Comparison of ENCODE assay signal across 8 cellular contexts in the genomic region with DNA sequence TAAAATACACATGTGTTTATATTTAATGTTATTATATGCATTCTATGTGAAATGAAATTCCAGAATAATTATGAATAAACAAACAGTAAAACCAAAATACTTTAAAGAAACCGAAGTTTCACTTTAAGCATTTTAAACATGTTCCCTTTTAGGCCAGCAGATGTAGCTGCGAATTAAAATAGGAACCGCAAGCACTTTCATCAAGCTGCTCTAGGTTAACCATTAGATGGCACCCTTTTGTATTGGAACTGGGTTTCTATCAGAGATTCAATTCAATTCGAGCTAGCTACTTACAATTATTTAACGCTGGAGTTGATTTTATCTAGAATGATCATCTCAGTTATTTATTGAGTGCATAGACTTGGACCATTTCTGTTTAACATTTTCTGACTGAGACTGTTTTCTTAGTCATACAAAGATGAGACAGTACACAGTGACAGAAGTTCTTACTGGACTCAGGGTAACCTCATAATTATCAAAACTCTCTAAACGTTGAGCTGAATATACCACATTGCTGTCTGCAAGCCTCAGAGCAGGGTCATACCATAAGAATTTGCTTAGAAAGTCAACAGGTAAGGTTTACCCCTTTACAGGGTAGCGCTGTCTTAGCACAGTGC. TPM values are rescaled to one million over a fixed set of nuclear protein-coding genes. Genes with fewer than 3 reads are reported as not detected.
DNase-seq lines count a peak whose midpoint lies in the region; ATAC-seq and TF ChIP-seq lines count a peak whose summit lies in the region.

No MANE protein-coding gene starts in this region.

- H3K4me3 Mint-ChIP-seq in activated CD8-positive, alpha-beta T cell treated with anti-CD3 and anti-CD28 coated beads for 36 hours: no peak overlapping the region
- no peak overlapping the region for H3K4me3 Mint-ChIP-seq in stimulated activated effector memory CD8-positive, alpha-beta T cell treated with anti-CD3 and anti-CD28 coated beads, Interleukin-12 subunit alpha, Interleukin-12 subunit beta, amount 100 ng/mL, for 72 hours

- peak; percentile 87 for ATAC-seq in GM18868 (IDR thresholded peaks at IDR 0.05; ENCODE audit: unreplicated experiment)
- ATAC-seq in HG03159 (IDR thresholded peaks at IDR 0.05; ENCODE audit: unreplicated experiment): peak; percentile 84
- ATAC-seq in activated CD8-positive, alpha-beta T cell treated with anti-CD3 and anti-CD28 coated beads for 36 hours: peak; percentile 93
- ATAC-seq in left cardiac atrium: peak; percentile 50 to 87
- peak; percentile 81 for ATAC-seq in stimulated activated effector memory CD8-positive, alpha-beta T cell treated with anti-CD3 and anti-CD28 coated beads, Interleukin-12 subunit alpha, Interleukin-12 subunit beta, amount 100 ng/mL, for 72 hours

- no peaks in the 10 kb centered on the region for H3K9me3 Mint-ChIP-seq in activated CD8-positive, alpha-beta T cell treated with anti-CD3 and anti-CD28 coated beads for 36 hours
- H3K9me3 Mint-ChIP-seq in stimulated activated effector memory CD8-positive, alpha-beta T cell treated with anti-CD3 and anti-CD28 coated beads, Interleukin-12 subunit alpha, Interleukin-12 subunit beta, amount 100 ng/mL, for 72 hours: no peaks in the 10 kb centered on the region

- peaks cover 16% of the 10 kb centered on the region for H3K36me3 Mint-ChIP-seq in activated CD8-positive, alpha-beta T cell treated with anti-CD3 and anti-CD28 coated beads for 36 hours (ENCODE audit: low read depth)
- H3K36me3 Mint-ChIP-seq in stimulated activated effector memory CD8-positive, alpha-beta T cell treated with anti-CD3 and anti-CD28 coated beads, Interleukin-12 subunit alpha, Interleukin-12 subunit beta, amount 100 ng/mL, for 72 hours: peaks cover 49% of the 10 kb centered on the region

- peaks cover 6% of the 10 kb centered on the region for H3K4me1 Mint-ChIP-seq in activated CD8-positive, alpha-beta T cell treated with anti-CD3 and anti-CD28 coated beads for 36 hours (ENCODE audit: low read depth)
- H3K4me1 Mint-ChIP-seq in stimulated activated effector memory CD8-positive, alpha-beta T cell treated with anti-CD3 and anti-CD28 coated beads, Interleukin-12 subunit alpha, Interleukin-12 subunit beta, amount 100 ng/mL, for 72 hours: peaks cover 11% of the 10 kb centered on the region

- H3K27me3 Mint-ChIP-seq in activated CD8-positive, alpha-beta T cell treated with anti-CD3 and anti-CD28 coated beads for 36 hours: no peaks in the 10 kb centered on the region

- CTCF ChIA-PET in activated CD8-positive, alpha-beta T cell treated with anti-CD3 and anti-CD28 coated beads for 36 hours (lab: Charles Lee): interaction anchor here (0.7 to 4.3 kb wide), 24 partner anchors 10 to 758 kb away, joined by 3 to 80 read pairs (median 4); partner anchors contain the start of gene TMEM242

- peak; percentile 53 for DNase-seq in AG08396 (ENCODE audit: low spot score)
- DNase-seq in activated CD8-positive, alpha-beta T cell treated with anti-CD3 and anti-CD28 coated beads for 36 hours: peak; percentile 32
- no peak for DNase-seq in left cardiac atrium
- no peak for DNase-seq in stimulated activated effector memory CD8-positive, alpha-beta T cell treated with anti-CD3 and anti-CD28 coated beads, Interleukin-12 subunit alpha, Interleukin-12 subunit beta, amount 100 ng/mL, for 72 hours (ENCODE audit: low spot score in 2 of 2)
- no peak for DNase-seq in NCI-H82 (lab: John Stamatoyannopoulos, UW)
- DNase-seq in NCI-H2107 treated with DMSO at 0.1 percent for 48 hours (lab: John Stamatoyannopoulos, UW; ENCODE audit: unreplicated experiment): no peak

- peak; percentile 90 for TF ChIP-seq CTCF in activated CD8-positive, alpha-beta T cell treated with anti-CD3 and anti-CD28 coated beads for 36 hours (IDR thresholded peaks at IDR 0.05)

- no peak overlapping the region for H3K27ac Mint-ChIP-seq in activated CD8-positive, alpha-beta T cell treated with anti-CD3 and anti-CD28 coated beads for 36 hours
- H3K27ac Mint-ChIP-seq in stimulated activated effector memory CD8-positive, alpha-beta T cell treated with anti-CD3 and anti-CD28 coated beads, Interleukin-12 subunit alpha, Interleukin-12 subunit beta, amount 100 ng/mL, for 72 hours: peak overlapping the region; percentile 7

- intact Hi-C loops in activated CD8-positive, alpha-beta T cell treated with anti-CD3 and anti-CD28 coated beads for 36 hours (cut with micrococcal nuclease): loop anchor here (2.0 to 10.0 kb wide), 2 partner anchors 280 to 352 kb away; no protein-coding TSS in a partner anchor
- intact Hi-C loops in left cardiac atrium (cut with DNase I): loop anchor here (2.0 to 10.0 kb wide), 4 partner anchors 60 to 352 kb away; no protein-coding TSS in a partner anchor

- POLR2A ChIA-PET in activated CD8-positive, alpha-beta T cell treated with anti-CD3 and anti-CD28 coated beads for 36 hours (lab: Charles Lee): interaction anchor here (0.6 to 1.3 kb wide), 2 partner anchors 8 to 355 kb away, joined by 3 to 4 read pairs; partner anchors contain the start of gene TMEM242

RNA-seq across cellular contexts. Expression of gene TMEM242, which starts 8.5 kb away (rescaled TPM):
- total RNA-seq in activated CD8-positive, alpha-beta T cell treated with anti-CD3 and anti-CD28 coated beads for 36 hours: 1 to 10 TPM; 7.8 to 8.0 TPM
- total RNA-seq in left cardiac atrium: 10 to 100 TPM; 12.4 to 14.5 TPM

Comparison
In these comparisons a context has a peak if more than half of its experiments do, and no peak if none do; other contexts are left out.
1. DNase-seq: peak in AG08396 (single experiment) and activated CD8-positive, alpha-beta T cell treated with anti-CD3 and anti-CD28 coated beads for 36 hours (single experiment); none in left cardiac atrium (single experiment), stimulated activated effector memory CD8-positive, alpha-beta T cell treated with anti-CD3 and anti-CD28 coated beads, Interleukin-12 subunit alpha, Interleukin-12 subunit beta, amount 100 ng/mL, for 72 hours (0 of 2), NCI-H82 (single experiment) and NCI-H2107 treated with DMSO at 0.1 percent for 48 hours (single experiment).
2. Peak in every context shown above with its lines, with median percentiles within 50 percentile points of each other: ATAC-seq.